In genomic region chr7:102426268-102427031, GRCh38 we compare ENCODE assay signal across 8 cellular contexts. TPM values are rescaled to one million over a fixed set of nuclear protein-coding genes. Genes with fewer than 3 reads are reported as not detected.
DNase-seq lines count a peak whose midpoint lies in the region; ATAC-seq and TF ChIP-seq lines count a peak whose summit lies in the region.

No MANE protein-coding gene starts in this region.

- H3K4me1 Mint-ChIP-seq in T-helper 17 cell = peaks cover 49% of the 10 kb centered on the region

- peaks cover 4% of the 10 kb centered on the region for H3K4me1 ChIP-seq in mammary epithelial cell (ENCODE audit: insufficient read depth, low read length)
- peaks cover 2 to 5% of the 10 kb centered on the region in 2 donors for H3K4me1 ChIP-seq in neuronal stem cell (ENCODE audit: control insufficient read depth in 2 of 2, insufficient read depth in 1 of 2, low read depth in 1 of 2, low read length in 2 of 2)

- H3K36me3 ChIP-seq in mammary epithelial cell (ENCODE audit: insufficient read depth, low read length) = peaks cover 5% of the 10 kb centered on the region
- peaks cover 24 to 57% of the 10 kb centered on the region in 2 donors for H3K36me3 ChIP-seq in neuronal stem cell (replicated peaks in 1 of 2; ENCODE audit: control insufficient read depth in 2 of 2, insufficient read depth in 2 of 2, low read length in 2 of 2)
- no peaks in the 10 kb centered on the region for H3K36me3 ChIP-seq in MG63

- no peak overlapping the region for H2BK5ac ChIP-seq in neuronal stem cell (ENCODE audit: low read length)

- BruUV-seq in mammary epithelial cell (replicated peaks; lab: Mats Ljungman, UMichigan) = TSS peak; percentile 72

- H3K79me1 ChIP-seq in neuronal stem cell (ENCODE audit: low read depth, low read length) = peaks cover 5% of the 10 kb centered on the region

- no peak overlapping the region for H3K4me3 ChIP-seq in mammary epithelial cell (replicated peaks in 1 of 3; ENCODE audit: insufficient read depth in 1 of 3, low read depth in 2 of 3, low read length in 3 of 3)
- no peak overlapping the region for H3K4me3 ChIP-seq in neuronal stem cell (ENCODE audit: low read length in 2 of 2)
- no peak overlapping the region for H3K4me3 ChIP-seq in MG63

- no peak overlapping the region for H4K91ac ChIP-seq in neuronal stem cell (ENCODE audit: low read depth, low read length, poor library complexity)

- 84% methylated on average over 12 of the region's 16 CpGs for WGBS in mammary epithelial cell (ENCODE audit: low coverage, missing lambda C conversion rate)
- WGBS in neuronal stem cell (ENCODE audit: extremely low coverage in 2 of 2, insufficient read length in 2 of 2, insufficient replicate concordance in 1 of 2), 2 donors = no CpG with 5 or more reads among the region's 16 CpGs

- no peak overlapping the region for H3K18ac ChIP-seq in neuronal stem cell (ENCODE audit: low read length)

- H3K9me3 ChIP-seq in T-helper 17 cell (ENCODE audit: control insufficient read depth, low read length, poor library complexity, severe bottlenecking) (no peaks in the 10 kb centered on the region), mammary epithelial cell (replicated peaks; ENCODE audit: insufficient read depth, low read length) (no peaks in the 10 kb centered on the region), neuronal stem cell (replicated peaks in 1 of 2; ENCODE audit: control insufficient read depth in 2 of 2, insufficient read depth in 1 of 2, low read depth in 1 of 2, low read length in 2 of 2) (no peaks in the 10 kb centered on the region), MG63 (no peaks in the 10 kb centered on the region)

- in situ Hi-C loops in mammary epithelial cell (cut with MboI; ENCODE audit: low sequenced_read_pairs in 2 of 2) = no loop called here

- H4K20me1 ChIP-seq in mammary epithelial cell (ENCODE audit: insufficient read depth, low read length) = no peaks in the 10 kb centered on the region

- H2BK120ac ChIP-seq in neuronal stem cell (ENCODE audit: low read depth, low read length) = no peak overlapping the region

- no peaks in the 10 kb centered on the region for H3K27me3 Mint-ChIP-seq in T-helper 17 cell

- H3K79me2 ChIP-seq in mammary epithelial cell (ENCODE audit: insufficient read depth, low read length) = no peaks in the 10 kb centered on the region

- no peak overlapping the region for H2AFZ ChIP-seq in mammary epithelial cell (ENCODE audit: low read depth, low read length)
- H2AFZ ChIP-seq in neuronal stem cell (ENCODE audit: low read length) = no peak overlapping the region

- no peak overlapping the region for H2BK12ac ChIP-seq in neuronal stem cell (ENCODE audit: low read length)

- H3K27me3 ChIP-seq in mammary epithelial cell (ENCODE audit: insufficient read depth, low read length) (no peaks in the 10 kb centered on the region), neuronal stem cell (ENCODE audit: control insufficient read depth in 3 of 3, insufficient read depth in 3 of 3, low read depth in 1 of 3, low read length in 3 of 3) (no peaks in the 10 kb centered on the region), MG63 (no peaks in the 10 kb centered on the region)

- H3K4me3 Mint-ChIP-seq in T-helper 17 cell = peak overlapping the region; percentile 93

- H4K8ac ChIP-seq in neuronal stem cell (ENCODE audit: low read depth, low read length) = no peak overlapping the region

- dilution Hi-C loops in mammary epithelial cell (cut with HindIII; ENCODE audit: low sequenced_read_pairs) = no loop called here

- no peak overlapping the region for H2BK15ac ChIP-seq in neuronal stem cell (ENCODE audit: low read length)

- intact Hi-C loops in mammary epithelial cell (cut with micrococcal nuclease) = no loop called here

- no peak overlapping the region for H3K23ac ChIP-seq in neuronal stem cell (ENCODE audit: low read depth, low read length, poor library complexity)

- H2AK5ac ChIP-seq in neuronal stem cell (ENCODE audit: low read depth, low read length) = no peak overlapping the region

- TF ChIP-seq CTCF in mammary epithelial cell (conservative IDR thresholded peaks at IDR 0.05 in 1 of 2, IDR thresholded peaks at IDR 0.05 in 1 of 2; ENCODE audit: extremely low read depth in 1 of 2, insufficient read depth in 1 of 2, low read depth in 1 of 2, low read length in 2 of 2) = no peak

- H3K27ac Mint-ChIP-seq in T-helper 17 cell = peak overlapping the region; percentile 100

- CTCF ChIA-PET in mammary epithelial cell (lab: Charles Lee; ENCODE audit: low non-redundant PET) = no interaction called here

- H3K36me3 Mint-ChIP-seq in T-helper 17 cell (ENCODE audit: low read depth) = no peaks in the 10 kb centered on the region

- ATAC-seq in GM18502 (IDR thresholded peaks at IDR 0.05; ENCODE audit: poor library complexity, unreplicated experiment) (peak; percentile 64), HG02943 (IDR thresholded peaks at IDR 0.05; ENCODE audit: low read depth, unreplicated experiment) (peak; percentile 44), T-helper 17 cell (peak; percentile 79)

- H3K4me2 ChIP-seq in mammary epithelial cell (ENCODE audit: insufficient read depth, low read depth, low read length) (no peak overlapping the region), neuronal stem cell (ENCODE audit: insufficient read depth, low read length, poor library complexity, severe bottlenecking) (no peak overlapping the region)

- H3K9ac ChIP-seq in mammary epithelial cell (ENCODE audit: insufficient read depth, low read length) (no peak overlapping the region), neuronal stem cell (ENCODE audit: low read depth, low read length, poor library complexity) (no peak overlapping the region)

- DNase-seq in T-helper 17 cell (peak in 2 of 3 donors; percentile 37 to 49), mammary epithelial cell (no peak), neuronal stem cell (ENCODE audit: low spot score) (no peak), NCI-H2107 treated with DMSO at 0.1 percent for 48 hours (lab: John Stamatoyannopoulos, UW; ENCODE audit: unreplicated experiment) (no peak), MG63 (no peak)
- peak; percentile 17 to 53 for DNase-seq in stimulated activated CD4-positive, alpha-beta T cell treated with anti-CD3 and anti-CD28 coated beads, Interleukin-15, amount 100 ng/mL, for 1 hour (ENCODE audit: low read depth in 1 of 2, low spot score in 1 of 2)

- no peak overlapping the region for H3K4ac ChIP-seq in neuronal stem cell (ENCODE audit: low read length)

- H3K27ac ChIP-seq in mammary epithelial cell (ENCODE audit: insufficient read depth, low read depth, low read length) (no peak overlapping the region), neuronal stem cell (replicated peaks; ENCODE audit: low read length) (no peak overlapping the region)

- no peak overlapping the region for H3K14ac ChIP-seq in neuronal stem cell (ENCODE audit: low read length)

RNA-seq across cellular contexts. Expression of gene ORAI2, which starts 6.9 kb away (rescaled TPM):
- 10 to 100 TPM; 33.9 to 50.5 TPM for total RNA-seq in T-helper 17 cell
- 10 to 100 TPM; 17.3 to 28.0 TPM for total RNA-seq in mammary epithelial cell
- 10.7 TPM for polyA plus RNA-seq in mammary epithelial cell
- 13.6 TPM for polyA minus RNA-seq in mammary epithelial cell
- polyA plus RNA-seq in neuronal stem cell (2013, experiment 1 of 2) = 31.9 TPM
- 32.2 TPM for polyA plus RNA-seq in neuronal stem cell (2013, experiment 2 of 2)
- total RNA-seq in MG63 (2014; rRNA removed; shearing (Covaris generic); ENCODE audit: low replicate concordance) = 24.3 and 27.1 TPM in 2 replicates

RNA-seq across cellular contexts. Expression of gene PRKRIP1, which starts 30.3 kb away (rescaled TPM):
- total RNA-seq in T-helper 17 cell (10 to 100 TPM; 38.0 to 44.0 TPM), mammary epithelial cell (10 to 100 TPM; 13.3 to 27.1 TPM)
- polyA plus RNA-seq in mammary epithelial cell = 13.2 TPM
- 1.0 TPM for polyA minus RNA-seq in mammary epithelial cell
- polyA plus RNA-seq in neuronal stem cell (2013, experiment 1 of 2) = 23.3 TPM
- polyA plus RNA-seq in neuronal stem cell (2013, experiment 2 of 2) = 21.4 TPM
- 7.6 and 16.2 TPM in 2 replicates for total RNA-seq in MG63 (2014; rRNA removed; shearing (Covaris generic); ENCODE audit: low replicate concordance)

RNA-seq across cellular contexts. Expression of gene ALKBH4, which starts 38.2 kb away (rescaled TPM):
- total RNA-seq in T-helper 17 cell (1 to 10 TPM; 4.4 to 5.5 TPM), mammary epithelial cell (10 to 100 TPM in 1 of 2 donors, 1 to 10 TPM in 1; 9.2 to 12.5 TPM)
- 5.3 TPM for polyA plus RNA-seq in mammary epithelial cell
- polyA minus RNA-seq in mammary epithelial cell = 0.41 TPM
- 13.2 TPM for polyA plus RNA-seq in neuronal stem cell (2013, experiment 1 of 2)
- polyA plus RNA-seq in neuronal stem cell (2013, experiment 2 of 2) = 13.2 TPM
- 10.8 and 17.1 TPM in 2 replicates for total RNA-seq in MG63 (2014; rRNA removed; shearing (Covaris generic); ENCODE audit: low replicate concordance)

RNA-seq across cellular contexts. Expression of gene LRWD1, which starts 38.3 kb away (rescaled TPM):
- total RNA-seq in T-helper 17 cell = 10 to 100 TPM; 13.5 to 15.2 TPM
- 10 to 100 TPM; 17.8 to 18.3 TPM for total RNA-seq in mammary epithelial cell
- polyA plus RNA-seq in mammary epithelial cell = 18.0 TPM
- polyA minus RNA-seq in mammary epithelial cell = 10.0 TPM
- 11.0 TPM for polyA plus RNA-seq in neuronal stem cell (2013, experiment 1 of 2)
- polyA plus RNA-seq in neuronal stem cell (2013, experiment 2 of 2) = 11.6 TPM
- 19.6 and 29.7 TPM in 2 replicates for total RNA-seq in MG63 (2014; rRNA removed; shearing (Covaris generic); ENCODE audit: low replicate concordance)

RNA-seq across cellular contexts. Expression of gene POLR2J, which starts 52.3 kb away (rescaled TPM):
- 10 to 100 TPM; 35.6 to 37.9 TPM for total RNA-seq in T-helper 17 cell
- total RNA-seq in mammary epithelial cell = 10 to 100 TPM; 19.3 to 50.5 TPM
- 75.1 TPM for polyA plus RNA-seq in mammary epithelial cell
- polyA minus RNA-seq in mammary epithelial cell = 5.2 TPM
- 136 TPM for polyA plus RNA-seq in neuronal stem cell (2013, experiment 1 of 2)
- polyA plus RNA-seq in neuronal stem cell (2013, experiment 2 of 2) = 136 TPM
- 18.4 and 45.5 TPM in 2 replicates for total RNA-seq in MG63 (2014; rRNA removed; shearing (Covaris generic); ENCODE audit: low replicate concordance)

Comparison
In these comparisons a context has a peak if more than half of its experiments do, and no peak if none do; other contexts are left out.
1. DNase-seq: peak in T-helper 17 cell (2 of 3) and stimulated activated CD4-positive, alpha-beta T cell treated with anti-CD3 and anti-CD28 coated beads, Interleukin-15, amount 100 ng/mL, for 1 hour (2 of 2); none in mammary epithelial cell (single experiment), neuronal stem cell (single experiment), NCI-H2107 treated with DMSO at 0.1 percent for 48 hours (single experiment) and MG63 (single experiment).
2. Peak in every context shown above with its lines, with median percentiles within 50 percentile points of each other: ATAC-seq.